ENCODE assay signal across 23 cellular contexts in the genomic region with DNA sequence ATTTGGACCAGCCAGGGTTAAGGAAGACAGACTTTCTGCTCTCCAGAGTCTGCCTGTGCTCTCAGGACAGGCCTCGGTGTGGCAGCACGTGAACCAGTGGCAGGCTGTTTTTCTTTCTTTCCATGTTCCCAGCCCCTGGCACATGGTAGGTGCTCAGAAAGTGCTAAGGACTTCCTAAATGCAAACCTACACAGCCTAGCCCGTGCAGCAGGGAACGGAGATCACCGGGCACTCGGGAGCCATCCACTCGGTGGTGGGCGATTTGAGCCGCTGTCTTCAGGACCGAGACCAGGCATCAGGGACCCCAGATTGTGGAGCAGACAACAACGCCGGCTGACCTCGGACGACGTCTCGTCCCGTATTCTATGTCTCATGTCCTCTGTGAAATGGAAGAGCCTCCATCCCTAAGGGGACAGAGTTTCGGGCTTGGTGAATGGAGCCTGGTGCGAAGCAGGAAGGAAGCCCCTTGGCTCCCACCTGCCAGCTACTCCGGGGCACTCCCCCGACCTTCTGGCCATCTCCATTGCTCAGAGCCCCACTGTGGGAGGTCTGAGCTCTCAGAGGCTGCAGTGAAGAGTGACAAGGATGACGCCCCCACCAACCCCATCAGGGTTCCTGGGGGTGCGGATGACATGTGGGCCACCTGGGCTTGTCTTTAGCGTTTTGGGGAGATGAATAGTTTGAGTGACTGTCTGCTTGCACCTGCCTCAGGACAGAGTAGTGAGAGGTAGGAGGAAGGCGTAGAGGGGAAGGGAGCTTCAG. TPM values are rescaled to one million over a fixed set of nuclear protein-coding genes. Genes with fewer than 3 reads are reported as not detected.
DNase-seq lines count a peak whose midpoint lies in the region; ATAC-seq and TF ChIP-seq lines count a peak whose summit lies in the region.
"Had no signal": no experiment of that assay in that cellular context is flagged by ENCODE, and none has a peak within 500 bp of the region (broad histone marks: within the 10 kb centered on the region; RNA-seq: fewer than 3 reads in every experiment).

No MANE protein-coding gene starts in this region.

- TF ChIP-seq CTCF in CD14-positive monocyte (IDR thresholded peaks at IDR 0.05) (no peak), HFFc6 (IDR thresholded peaks at IDR 0.05) (0 out of 2 replicates have a peak, but pooled peaks have one; percentile 16), sigmoid colon (IDR thresholded peaks at IDR 0.05) (no peak)

- no peaks in the 10 kb centered on the region for H3K36me3 ChIP-seq in sigmoid colon

- H3K27ac ChIP-seq in sigmoid colon: peak overlapping the region in 3 of 4 donors; percentile 93 to 96 (median 93)
- H3K27ac ChIP-seq: HL-60, PC-9, skin epidermis, testis had no signal

- peaks cover 0 to 72% (median 58%) of the 10 kb centered on the region in 4 donors for H3K4me1 ChIP-seq in sigmoid colon

- no peaks in the 10 kb centered on the region for H3K27me3 ChIP-seq in sigmoid colon
- H3K27me3 ChIP-seq: testis had no signal

- no peak for TF ChIP-seq EP300 in sigmoid colon (IDR thresholded peaks at IDR 0.05)

- intact Hi-C loops in CD14-positive monocyte (cut with micrococcal nuclease): no loop called here
- intact Hi-C loops in sigmoid colon (cut with DNase I): no loop called here

- H3K27ac Mint-ChIP-seq in CD14-positive monocyte (no peak overlapping the region), HFFc6 (no peak overlapping the region)
- H3K27ac Mint-ChIP-seq: activated T-cell treated with anti-CD3 and anti-CD28 coated beads, Interleukin-2, amount 50 U/mL, for 24 hours; GM23338; mesothelial cell of epicardium had no signal

- H3K27me3 Mint-ChIP-seq in CD14-positive monocyte (ENCODE audit: low read depth in 3 of 3) (no peaks in the 10 kb centered on the region), HFFc6 (ENCODE audit: insufficient read depth) (peaks cover 13% of the 10 kb centered on the region)
- H3K27me3 Mint-ChIP-seq: activated T-cell treated with anti-CD3 and anti-CD28 coated beads, Interleukin-2, amount 50 U/mL, for 24 hours; effector memory CD8-positive, alpha-beta T cell had no signal

- H3K4me1 Mint-ChIP-seq in CD14-positive monocyte (peaks cover 39% of the 10 kb centered on the region), HFFc6 (ENCODE audit: low read depth) (peaks cover 10% of the 10 kb centered on the region)
- H3K4me1 Mint-ChIP-seq: mesothelial cell of epicardium had no signal

- H3K9me3 ChIP-seq in sigmoid colon: no peaks in the 10 kb centered on the region
- H3K9me3 ChIP-seq: testis had no signal

- DNase-seq in CD14-positive monocyte (ENCODE audit: low spot score): peak; percentile 17
- DNase-seq in HFFc6: no peak
- peak; percentile 49 for DNase-seq in islet precursor cell
- peak; percentile 67 for DNase-seq in sigmoid colon
- DNase-seq in glomerular visceral epithelial cell (ENCODE audit: extremely low spot score): no peak
- no peak for DNase-seq in amygdala (lab: John Stamatoyannopoulos, UW)
- DNase-seq: activated CD4-positive, alpha-beta T cell treated with anti-CD3 and anti-CD28 coated beads for 1 hour; activated T-cell treated with anti-CD3 and anti-CD28 coated beads, Interleukin-2, amount 50 U/mL, for 24 hours; AML-193; caudate nucleus; effector memory CD8-positive, alpha-beta T cell; GF-D8; KBM-7; nucleus accumbens; PC-9; stimulated activated CD4-positive, alpha-beta T cell treated with anti-CD3 and anti-CD28 coated beads, Interleukin-4, amount 100 ng/mL, for 24 hours; testis had no signal

- TF ChIP-seq POLR2A in sigmoid colon (IDR thresholded peaks at IDR 0.05): no peak

- H3K36me3 Mint-ChIP-seq in CD14-positive monocyte (peaks cover 0 to 3% of the 10 kb centered on the region in 2 donors), HFFc6 (ENCODE audit: low read depth) (no peaks in the 10 kb centered on the region)
- H3K36me3 Mint-ChIP-seq: mesothelial cell of epicardium had no signal

- no peak overlapping the region for H3K4me3 Mint-ChIP-seq in CD14-positive monocyte
- no peak overlapping the region for H3K4me3 Mint-ChIP-seq in HFFc6
- H3K4me3 Mint-ChIP-seq: activated T-cell treated with anti-CD3 and anti-CD28 coated beads, Interleukin-2, amount 50 U/mL, for 24 hours; effector memory CD8-positive, alpha-beta T cell; GM23338; mesothelial cell of epicardium had no signal

- no peak overlapping the region for H3K4me3 ChIP-seq in sigmoid colon
- H3K4me3 ChIP-seq: GM23338, PC-9, skin epidermis, testis had no signal

- 83 to 84% methylated on average over 25 of the region's 25 CpGs for WGBS in sigmoid colon, 2 donors

- H3K9me3 Mint-ChIP-seq in CD14-positive monocyte (peaks cover 0 to 4% (median 0%) of the 10 kb centered on the region in 7 donors), HFFc6 (no peaks in the 10 kb centered on the region)
- H3K9me3 Mint-ChIP-seq: activated T-cell treated with anti-CD3 and anti-CD28 coated beads, Interleukin-2, amount 50 U/mL, for 24 hours; effector memory CD8-positive, alpha-beta T cell; mesothelial cell of epicardium had no signal

- ATAC-seq in GM18873 (IDR thresholded peaks at IDR 0.05; ENCODE audit: low FRiP score, unreplicated experiment): no peak
- ATAC-seq in GM21786 (IDR thresholded peaks at IDR 0.05; ENCODE audit: unreplicated experiment): no peak
- ATAC-seq: effector memory CD8-positive, alpha-beta T cell; GM23338 had no signal

RNA-seq across cellular contexts. Expression of a gene that starts 43.0 kb away (rescaled TPM):
- polyA plus RNA-seq in CD14-positive monocyte (100 to 1,000 TPM; 100 to 125 TPM), sigmoid colon (10 to 100 TPM in 1 of 3 donors, 1 to 10 TPM in 2; 5.4 to 62.2 (median 6.9) TPM)
- total RNA-seq in HFFc6 (2021; fragmentation: NEBNext Ultra II Directional; extraction: Animal tissue kit (Norgen Biotek cat#: 25700)): 10 to 100 TPM; 20.7 to 42.7 (median 36.3) TPM
- 100 to 1,000 TPM; 134 to 195 (median 169) TPM for total RNA-seq in sigmoid colon

Comparison
In these comparisons a context has a peak if more than half of its experiments do, and no peak if none do; other contexts are left out.
1. DNase-seq: peak in CD14-positive monocyte (single experiment), islet precursor cell (single experiment) and sigmoid colon (single experiment); none in HFFc6 (single experiment), glomerular visceral epithelial cell (single experiment) and amygdala (0 of 56).